ENCODE assay signal across 2 cellular contexts in the genomic region with DNA sequence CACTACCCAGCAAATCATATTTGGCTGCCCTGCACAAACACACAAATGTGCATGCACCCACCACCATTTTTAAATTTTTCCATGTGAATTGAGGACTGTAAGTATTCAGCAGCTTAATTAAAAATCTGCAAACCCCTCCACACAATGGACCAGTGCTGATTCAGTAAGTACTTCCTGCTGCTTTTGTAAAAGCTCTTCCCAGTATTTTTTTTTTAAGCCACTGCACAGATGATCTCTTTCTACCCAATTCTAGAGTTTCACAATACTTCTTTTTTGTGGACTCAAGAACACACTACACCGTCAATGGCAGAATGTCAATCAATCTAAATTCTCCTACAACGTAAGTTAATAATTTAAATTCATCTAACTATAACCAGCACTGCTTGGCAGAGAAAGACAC.
TF ChIP-seq lines count a peak whose summit lies in the region.

No MANE protein-coding gene starts in this region.

TF ChIP-seq in SK-N-SH, 30 proteins besides CTCF, POLR2A, EP300 and RAD21 (continued from another document):
- no peak for TF ChIP-seq GATA2 (CRISPR knock-in tag; IDR thresholded peaks at IDR 0.05)
- TF ChIP-seq, protein P1, sequence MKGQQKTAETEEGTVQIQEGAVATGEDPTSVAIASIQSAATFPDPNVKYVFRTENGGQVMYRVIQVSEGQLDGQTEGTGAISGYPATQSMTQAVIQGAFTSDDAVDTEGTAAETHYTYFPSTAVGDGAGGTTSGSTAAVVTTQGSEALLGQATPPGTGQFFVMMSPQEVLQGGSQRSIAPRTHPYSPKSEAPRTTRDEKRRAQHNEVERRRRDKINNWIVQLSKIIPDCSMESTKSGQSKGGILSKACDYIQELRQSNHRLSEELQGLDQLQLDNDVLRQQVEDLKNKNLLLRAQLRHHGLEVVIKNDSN (IDR thresholded peaks at IDR 0.05; ENCODE audit: borderline replicate concordance, low read depth), result no peak
- no peak for TF ChIP-seq RFX5 (IDR thresholded peaks at IDR 0.05; ENCODE audit: low read length)

TF ChIP-seq in SK-N-SH treated with all-trans-retinoic acid at 6 μM for 48 hours, 23 proteins besides CTCF, POLR2A, EP300 and RAD21:
- TF ChIP-seq, protein P2, sequence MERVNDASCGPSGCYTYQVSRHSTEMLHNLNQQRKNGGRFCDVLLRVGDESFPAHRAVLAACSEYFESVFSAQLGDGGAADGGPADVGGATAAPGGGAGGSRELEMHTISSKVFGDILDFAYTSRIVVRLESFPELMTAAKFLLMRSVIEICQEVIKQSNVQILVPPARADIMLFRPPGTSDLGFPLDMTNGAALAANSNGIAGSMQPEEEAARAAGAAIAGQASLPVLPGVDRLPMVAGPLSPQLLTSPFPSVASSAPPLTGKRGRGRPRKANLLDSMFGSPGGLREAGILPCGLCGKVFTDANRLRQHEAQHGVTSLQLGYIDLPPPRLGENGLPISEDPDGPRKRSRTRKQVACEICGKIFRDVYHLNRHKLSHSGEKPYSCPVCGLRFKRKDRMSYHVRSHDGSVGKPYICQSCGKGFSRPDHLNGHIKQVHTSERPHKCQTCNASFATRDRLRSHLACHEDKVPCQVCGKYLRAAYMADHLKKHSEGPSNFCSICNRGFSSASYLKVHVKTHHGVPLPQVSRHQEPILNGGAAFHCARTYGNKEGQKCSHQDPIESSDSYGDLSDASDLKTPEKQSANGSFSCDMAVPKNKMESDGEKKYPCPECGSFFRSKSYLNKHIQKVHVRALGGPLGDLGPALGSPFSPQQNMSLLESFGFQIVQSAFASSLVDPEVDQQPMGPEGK (CRISPR knock-in tag; IDR thresholded peaks at IDR 0.05; ENCODE audit: borderline replicate concordance), result no peak
- TF ChIP-seq CSDC2 (CRISPR knock-in tag; IDR thresholded peaks at IDR 0.05) (no peak), ZNF565 (CRISPR knock-in tag; conservative IDR thresholded peaks at IDR 0.05; ENCODE audit: low read depth) (no peak), GLIS3 (CRISPR knock-in tag; IDR thresholded peaks at IDR 0.05) (no peak), TOX (CRISPR knock-in tag; IDR thresholded peaks at IDR 0.05; ENCODE audit: borderline replicate concordance) (no peak), TCF4 (CRISPR knock-in tag; IDR thresholded peaks at IDR 0.05; ENCODE audit: borderline replicate concordance) (no peak), ZC3H10 (CRISPR knock-in tag; IDR thresholded peaks at IDR 0.05) (no peak), SNAI2 (CRISPR knock-in tag; IDR thresholded peaks at IDR 0.05) (no peak), ESRRG (CRISPR knock-in tag; IDR thresholded peaks at IDR 0.05) (no peak), OSR1 (CRISPR knock-in tag; IDR thresholded peaks at IDR 0.05) (no peak), ARNTL (CRISPR knock-in tag; IDR thresholded peaks at IDR 0.05; ENCODE audit: borderline replicate concordance, low read depth) (no peak), ZFP30 (CRISPR knock-in tag; IDR thresholded peaks at IDR 0.05) (no peak), ZNF70 (CRISPR knock-in tag; IDR thresholded peaks at IDR 0.05) (no peak), BACH2 (CRISPR knock-in tag; IDR thresholded peaks at IDR 0.05; ENCODE audit: borderline replicate concordance) (no peak)
- TF ChIP-seq, protein P3, sequence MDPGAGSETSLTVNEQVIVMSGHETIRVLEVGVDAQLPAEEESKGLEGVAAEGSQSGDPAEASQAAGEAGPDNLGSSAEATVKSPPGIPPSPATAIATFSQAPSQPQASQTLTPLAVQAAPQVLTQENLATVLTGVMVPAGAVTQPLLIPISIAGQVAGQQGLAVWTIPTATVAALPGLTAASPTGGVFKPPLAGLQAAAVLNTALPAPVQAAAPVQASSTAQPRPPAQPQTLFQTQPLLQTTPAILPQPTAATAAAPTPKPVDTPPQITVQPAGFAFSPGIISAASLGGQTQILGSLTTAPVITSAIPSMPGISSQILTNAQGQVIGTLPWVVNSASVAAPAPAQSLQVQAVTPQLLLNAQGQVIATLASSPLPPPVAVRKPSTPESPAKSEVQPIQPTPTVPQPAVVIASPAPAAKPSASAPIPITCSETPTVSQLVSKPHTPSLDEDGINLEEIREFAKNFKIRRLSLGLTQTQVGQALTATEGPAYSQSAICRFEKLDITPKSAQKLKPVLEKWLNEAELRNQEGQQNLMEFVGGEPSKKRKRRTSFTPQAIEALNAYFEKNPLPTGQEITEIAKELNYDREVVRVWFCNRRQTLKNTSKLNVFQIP (CRISPR knock-in tag; IDR thresholded peaks at IDR 0.05; ENCODE audit: borderline replicate concordance, low read depth), result no peak
- TF ChIP-seq, protein P4, sequence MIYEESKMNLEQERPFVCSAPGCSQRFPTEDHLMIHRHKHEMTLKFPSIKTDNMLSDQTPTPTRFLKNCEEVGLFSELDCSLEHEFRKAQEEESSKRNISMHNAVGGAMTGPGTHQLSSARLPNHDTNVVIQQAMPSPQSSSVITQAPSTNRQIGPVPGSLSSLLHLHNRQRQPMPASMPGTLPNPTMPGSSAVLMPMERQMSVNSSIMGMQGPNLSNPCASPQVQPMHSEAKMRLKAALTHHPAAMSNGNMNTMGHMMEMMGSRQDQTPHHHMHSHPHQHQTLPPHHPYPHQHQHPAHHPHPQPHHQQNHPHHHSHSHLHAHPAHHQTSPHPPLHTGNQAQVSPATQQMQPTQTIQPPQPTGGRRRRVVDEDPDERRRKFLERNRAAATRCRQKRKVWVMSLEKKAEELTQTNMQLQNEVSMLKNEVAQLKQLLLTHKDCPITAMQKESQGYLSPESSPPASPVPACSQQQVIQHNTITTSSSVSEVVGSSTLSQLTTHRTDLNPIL (CRISPR knock-in tag; IDR thresholded peaks at IDR 0.05; ENCODE audit: low read depth), result no peak
- TF ChIP-seq, protein P5, sequence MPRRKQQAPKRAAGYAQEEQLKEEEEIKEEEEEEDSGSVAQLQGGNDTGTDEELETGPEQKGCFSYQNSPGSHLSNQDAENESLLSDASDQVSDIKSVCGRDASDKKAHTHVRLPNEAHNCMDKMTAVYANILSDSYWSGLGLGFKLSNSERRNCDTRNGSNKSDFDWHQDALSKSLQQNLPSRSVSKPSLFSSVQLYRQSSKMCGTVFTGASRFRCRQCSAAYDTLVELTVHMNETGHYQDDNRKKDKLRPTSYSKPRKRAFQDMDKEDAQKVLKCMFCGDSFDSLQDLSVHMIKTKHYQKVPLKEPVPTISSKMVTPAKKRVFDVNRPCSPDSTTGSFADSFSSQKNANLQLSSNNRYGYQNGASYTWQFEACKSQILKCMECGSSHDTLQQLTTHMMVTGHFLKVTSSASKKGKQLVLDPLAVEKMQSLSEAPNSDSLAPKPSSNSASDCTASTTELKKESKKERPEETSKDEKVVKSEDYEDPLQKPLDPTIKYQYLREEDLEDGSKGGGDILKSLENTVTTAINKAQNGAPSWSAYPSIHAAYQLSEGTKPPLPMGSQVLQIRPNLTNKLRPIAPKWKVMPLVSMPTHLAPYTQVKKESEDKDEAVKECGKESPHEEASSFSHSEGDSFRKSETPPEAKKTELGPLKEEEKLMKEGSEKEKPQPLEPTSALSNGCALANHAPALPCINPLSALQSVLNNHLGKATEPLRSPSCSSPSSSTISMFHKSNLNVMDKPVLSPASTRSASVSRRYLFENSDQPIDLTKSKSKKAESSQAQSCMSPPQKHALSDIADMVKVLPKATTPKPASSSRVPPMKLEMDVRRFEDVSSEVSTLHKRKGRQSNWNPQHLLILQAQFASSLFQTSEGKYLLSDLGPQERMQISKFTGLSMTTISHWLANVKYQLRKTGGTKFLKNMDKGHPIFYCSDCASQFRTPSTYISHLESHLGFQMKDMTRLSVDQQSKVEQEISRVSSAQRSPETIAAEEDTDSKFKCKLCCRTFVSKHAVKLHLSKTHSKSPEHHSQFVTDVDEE (CRISPR knock-in tag; IDR thresholded peaks at IDR 0.05), result no peak
